Comparison of ENCODE assay signal across 8 cellular contexts in genomic region chr13:32315255-32316029, GRCh38. TPM values are rescaled to one million over a fixed set of nuclear protein-coding genes. Genes with fewer than 3 reads are reported as not detected.
DNase-seq lines count a peak whose midpoint lies in the region; ATAC-seq and TF ChIP-seq lines count a peak whose summit lies in the region.

A gene with protein sequence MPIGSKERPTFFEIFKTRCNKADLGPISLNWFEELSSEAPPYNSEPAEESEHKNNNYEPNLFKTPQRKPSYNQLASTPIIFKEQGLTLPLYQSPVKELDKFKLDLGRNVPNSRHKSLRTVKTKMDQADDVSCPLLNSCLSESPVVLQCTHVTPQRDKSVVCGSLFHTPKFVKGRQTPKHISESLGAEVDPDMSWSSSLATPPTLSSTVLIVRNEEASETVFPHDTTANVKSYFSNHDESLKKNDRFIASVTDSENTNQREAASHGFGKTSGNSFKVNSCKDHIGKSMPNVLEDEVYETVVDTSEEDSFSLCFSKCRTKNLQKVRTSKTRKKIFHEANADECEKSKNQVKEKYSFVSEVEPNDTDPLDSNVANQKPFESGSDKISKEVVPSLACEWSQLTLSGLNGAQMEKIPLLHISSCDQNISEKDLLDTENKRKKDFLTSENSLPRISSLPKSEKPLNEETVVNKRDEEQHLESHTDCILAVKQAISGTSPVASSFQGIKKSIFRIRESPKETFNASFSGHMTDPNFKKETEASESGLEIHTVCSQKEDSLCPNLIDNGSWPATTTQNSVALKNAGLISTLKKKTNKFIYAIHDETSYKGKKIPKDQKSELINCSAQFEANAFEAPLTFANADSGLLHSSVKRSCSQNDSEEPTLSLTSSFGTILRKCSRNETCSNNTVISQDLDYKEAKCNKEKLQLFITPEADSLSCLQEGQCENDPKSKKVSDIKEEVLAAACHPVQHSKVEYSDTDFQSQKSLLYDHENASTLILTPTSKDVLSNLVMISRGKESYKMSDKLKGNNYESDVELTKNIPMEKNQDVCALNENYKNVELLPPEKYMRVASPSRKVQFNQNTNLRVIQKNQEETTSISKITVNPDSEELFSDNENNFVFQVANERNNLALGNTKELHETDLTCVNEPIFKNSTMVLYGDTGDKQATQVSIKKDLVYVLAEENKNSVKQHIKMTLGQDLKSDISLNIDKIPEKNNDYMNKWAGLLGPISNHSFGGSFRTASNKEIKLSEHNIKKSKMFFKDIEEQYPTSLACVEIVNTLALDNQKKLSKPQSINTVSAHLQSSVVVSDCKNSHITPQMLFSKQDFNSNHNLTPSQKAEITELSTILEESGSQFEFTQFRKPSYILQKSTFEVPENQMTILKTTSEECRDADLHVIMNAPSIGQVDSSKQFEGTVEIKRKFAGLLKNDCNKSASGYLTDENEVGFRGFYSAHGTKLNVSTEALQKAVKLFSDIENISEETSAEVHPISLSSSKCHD (N-terminal part only) (plus strand): TSS chr13:32315508. CDS start chr13:32316461, 953 bp downstream.
A gene with protein sequence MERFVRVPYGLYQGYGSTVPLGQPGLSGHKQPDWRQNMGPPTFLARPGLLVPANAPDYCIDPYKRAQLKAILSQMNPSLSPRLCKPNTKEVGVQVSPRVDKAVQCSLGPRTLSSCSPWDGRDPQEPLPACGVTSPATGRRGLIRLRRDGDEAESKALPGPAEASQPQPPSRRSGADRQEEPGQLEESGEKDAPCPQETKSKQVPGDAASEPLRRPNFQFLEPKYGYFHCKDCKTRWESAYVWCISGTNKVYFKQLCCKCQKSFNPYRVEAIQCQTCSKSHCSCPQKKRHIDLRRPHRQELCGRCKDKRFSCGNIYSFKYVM (minus strand): TSS chr13:32315363. CDS start chr13:32311925, 3,438 bp downstream.

- H3K9me3 ChIP-seq in HUES6 (ENCODE audit: control insufficient read depth, insufficient read depth, low read depth, low read length), result no peaks in the 10 kb centered on the region
- H3K9me3 ChIP-seq in PC-3 (ENCODE audit: low read length), result no peaks in the 10 kb centered on the region
- H3K9me3 ChIP-seq in esophagus (ENCODE audit: control insufficient read depth in 2 of 2, insufficient read depth in 1 of 2, low read depth in 1 of 2, low read length in 1 of 2), result no peaks in the 10 kb centered on the region
- no peaks in the 10 kb centered on the region for H3K9me3 ChIP-seq in muscle layer of colon (ENCODE audit: low read length)

- H2AFZ ChIP-seq in PC-3 (ENCODE audit: low read length), result peak within 1 kb of the TSS; percentile 99

- H3K36me3 ChIP-seq in HUES6 (ENCODE audit: control insufficient read depth, insufficient read depth, low read length) (peaks cover 15% of the 10 kb centered on the region), PC-3 (ENCODE audit: low read depth, low read length) (no peaks in the 10 kb centered on the region; the same call in 1 of the 2 replicates), esophagus (ENCODE audit: control insufficient read depth in 2 of 2, insufficient read depth in 2 of 2, low read length in 1 of 2) (no peaks in the 10 kb centered on the region), muscle layer of colon (ENCODE audit: insufficient read depth, low read length) (no peaks in the 10 kb centered on the region)

- CTCF ChIA-PET in PC-3 (lab: Charles Lee), result interaction anchor here (0.5 kb wide), 1 partner anchor 402 kb away, joined by 3 read pairs; no protein-coding TSS in a partner anchor

- H3K4me1 ChIP-seq in HUES6 (ENCODE audit: control insufficient read depth, insufficient read depth, low read length) (peaks cover 3% of the 10 kb centered on the region; the same call in 1 of the 2 replicates), PC-3 (ENCODE audit: insufficient read depth, low read length) (peaks cover 22% of the 10 kb centered on the region), esophagus (ENCODE audit: control insufficient read depth in 2 of 2, insufficient read depth in 2 of 2, low read length in 1 of 2) (no peaks in the 10 kb centered on the region), muscle layer of colon (ENCODE audit: insufficient read depth, low read length) (peaks cover 5% of the 10 kb centered on the region)

- TSS peak; percentile 53 for BruUV-seq in PC-3 (replicated peaks; lab: Mats Ljungman, UMichigan)

- WGBS in esophagus, 2 donors, result 0 to 1% methylated on average over 52 to 60 of the region's 60 CpGs

- POLR2A ChIA-PET in PC-3 (lab: Charles Lee; ENCODE audit: unreplicated experiment), result interaction anchor here (0.5 kb wide), 1 partner anchor 108 kb away, joined by 3 read pairs; no protein-coding TSS in a partner anchor

- peak within 1 kb of the TSS; percentile 96 for H3K9ac ChIP-seq in HUES6 (ENCODE audit: low read length)
- H3K9ac ChIP-seq in PC-3 (ENCODE audit: low read length), result peak within 1 kb of the TSS; percentile 95
- H3K9ac ChIP-seq in muscle layer of colon (ENCODE audit: low read length), result peak within 1 kb of the TSS; percentile 78

- peak within 1 kb of the TSS; percentile 94 for H3K4me3 Mint-ChIP-seq in activated T-cell treated with anti-CD3 and anti-CD28 coated beads, Interleukin-2, amount 50 U/mL, for 24 hours

- peak; percentile 89 for ATAC-seq in GM21447 (IDR thresholded peaks at IDR 0.05; ENCODE audit: unreplicated experiment)
- ATAC-seq in PC-3, result peak; percentile 95

- TF ChIP-seq CTCF in PC-3 (conservative IDR thresholded peaks at IDR 0.05; ENCODE audit: low read depth, low read length), result no peak

- H3F3A ChIP-seq in PC-3 (ENCODE audit: low read length, unreplicated experiment), result no peaks in the 10 kb centered on the region

- DNase-seq in DMS114 treated with DMSO at 0.1 percent for 48 hours (lab: John Stamatoyannopoulos, UW; ENCODE audit: unreplicated experiment), result peak; percentile 61
- peak; percentile 81 for DNase-seq in PC-3
- DNase-seq in activated T-cell treated with anti-CD3 and anti-CD28 coated beads, Interleukin-2, amount 50 U/mL, for 24 hours, result peak; percentile 90
- DNase-seq in stimulated activated CD8-positive, alpha-beta memory T cell treated with anti-CD3 and anti-CD28 coated beads, Interleukin-4, amount 100 ng/mL, for 48 hours, result peak; percentile 90

- H3K79me2 ChIP-seq in PC-3 (ENCODE audit: low read length), result peaks cover 12% of the 10 kb centered on the region

- H3K27ac ChIP-seq in HUES6 (ENCODE audit: low read depth, low read length), result peak within 1 kb of the TSS; percentile 91
- H3K27ac ChIP-seq in PC-3 (ENCODE audit: low read length), result peak within 1 kb of the TSS; percentile 88
- H3K27ac ChIP-seq in esophagus (ENCODE audit: low read depth in 2 of 2, low read length in 1 of 2), result peak within 1 kb of the TSS; percentile 96 to 98
- H3K27ac ChIP-seq in muscle layer of colon (ENCODE audit: low read depth, low read length), result peak within 1 kb of the TSS; percentile 64

- H3K27me3 ChIP-seq in HUES6 (ENCODE audit: control insufficient read depth, insufficient read depth, low read length), result no peaks in the 10 kb centered on the region
- no peaks in the 10 kb centered on the region for H3K27me3 ChIP-seq in PC-3 (ENCODE audit: low read length)
- H3K27me3 ChIP-seq in esophagus (ENCODE audit: control insufficient read depth in 1 of 2, insufficient read depth in 2 of 2, low read length in 2 of 2), result no peaks in the 10 kb centered on the region
- H3K27me3 ChIP-seq in muscle layer of colon (ENCODE audit: control insufficient read depth in 1 of 2, insufficient read depth in 2 of 2, low read length in 2 of 2), result no peaks in the 10 kb centered on the region

- peak within 1 kb of the TSS; percentile 98 for H3K4me2 ChIP-seq in PC-3 (ENCODE audit: low read length)

- H3K4me1 Mint-ChIP-seq in activated T-cell treated with anti-CD3 and anti-CD28 coated beads, Interleukin-2, amount 50 U/mL, for 24 hours (ENCODE audit: low read depth), result peaks cover 19% of the 10 kb centered on the region

- no peaks in the 10 kb centered on the region for H3K27me3 Mint-ChIP-seq in activated T-cell treated with anti-CD3 and anti-CD28 coated beads, Interleukin-2, amount 50 U/mL, for 24 hours

- no peaks in the 10 kb centered on the region for H4K20me1 ChIP-seq in PC-3 (ENCODE audit: low read length)

- H3K9me3 Mint-ChIP-seq in activated T-cell treated with anti-CD3 and anti-CD28 coated beads, Interleukin-2, amount 50 U/mL, for 24 hours, result no peaks in the 10 kb centered on the region

- H3K4me3 ChIP-seq in HUES6 (ENCODE audit: low read depth, low read length) (peak within 1 kb of the TSS; percentile 74), PC-3 (ENCODE audit: low read length) (peak within 1 kb of the TSS; percentile 86), esophagus (ENCODE audit: low read depth in 1 of 2, low read length in 2 of 2) (peak within 1 kb of the TSS; percentile 77 to 81), muscle layer of colon (ENCODE audit: low read depth in 1 of 2, low read length in 2 of 2) (peak within 1 kb of the TSS; percentile 63 to 84)

- H3K36me3 Mint-ChIP-seq in activated T-cell treated with anti-CD3 and anti-CD28 coated beads, Interleukin-2, amount 50 U/mL, for 24 hours (ENCODE audit: low read depth), result peaks cover 39% of the 10 kb centered on the region

- peak within 1 kb of the TSS; percentile 100 for H3K27ac Mint-ChIP-seq in activated T-cell treated with anti-CD3 and anti-CD28 coated beads, Interleukin-2, amount 50 U/mL, for 24 hours

- H3K9me2 ChIP-seq in PC-3 (replicated peaks; ENCODE audit: low read length), result no peaks in the 10 kb centered on the region

- intact Hi-C loops in PC-3 (cut with micrococcal nuclease), result loop anchor here (5.0 to 10.0 kb wide), 2 partner anchors 109 to 222 kb away; partner anchors contain the start of genes N4BP2L1 and N4BP2L2

RNA-seq across cellular contexts. Expression of the first gene that starts in this region (rescaled TPM):
- 9.1 and 16.8 TPM in 2 replicates for total RNA-seq in PC-3 (2014; rRNA removed)
- 1 to 10 TPM in 1 of 2 donors, under 1 TPM in 1; 0.71 to 1.4 TPM for polyA plus RNA-seq in esophagus

RNA-seq across cellular contexts. Expression of the second gene that starts in this region (rescaled TPM):
- total RNA-seq in PC-3 (2014; rRNA removed), result not detected in 2 replicates
- polyA plus RNA-seq in esophagus, result not detected

Comparison
In these comparisons a context has a peak if more than half of its experiments do, and no peak if none do; other contexts are left out.
1. Peak in every context shown above with its lines: DNase-seq, ATAC-seq, H3K4me3 ChIP-seq and H3K27ac ChIP-seq.